In the genomic region with DNA sequence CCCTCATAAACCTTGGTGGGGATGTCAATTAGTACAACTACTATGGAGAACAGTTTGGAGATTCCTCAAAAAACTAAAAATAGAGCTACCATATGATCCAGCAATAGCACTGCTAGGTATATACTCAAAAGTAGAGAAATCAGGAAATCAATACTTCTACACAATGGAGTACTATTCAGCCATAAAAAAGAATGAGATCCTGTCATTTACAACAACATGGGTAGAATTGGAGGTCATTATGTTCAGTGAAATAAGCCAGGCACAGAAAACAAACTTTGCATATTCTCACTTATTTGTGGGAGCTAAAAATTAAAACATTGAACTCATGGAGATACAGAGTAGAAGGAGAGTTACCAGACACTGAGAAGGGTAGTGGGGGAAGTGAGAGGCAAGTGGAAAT, we compare ENCODE assay signal across 1 cellular context. TPM values are rescaled to one million over a fixed set of nuclear protein-coding genes. Genes with fewer than 3 reads are reported as not detected.
"Had no signal": no experiment of that assay in that cellular context is flagged by ENCODE, and none has a peak within 500 bp of the region (broad histone marks: within the 10 kb centered on the region; RNA-seq: fewer than 3 reads in every experiment).

No MANE protein-coding gene starts in this region.

RNA-seq across cellular contexts. Expression of a gene that starts 33.9 kb away (rescaled TPM):
- total RNA-seq: PC-9 had no signal
